In the genomic region with DNA sequence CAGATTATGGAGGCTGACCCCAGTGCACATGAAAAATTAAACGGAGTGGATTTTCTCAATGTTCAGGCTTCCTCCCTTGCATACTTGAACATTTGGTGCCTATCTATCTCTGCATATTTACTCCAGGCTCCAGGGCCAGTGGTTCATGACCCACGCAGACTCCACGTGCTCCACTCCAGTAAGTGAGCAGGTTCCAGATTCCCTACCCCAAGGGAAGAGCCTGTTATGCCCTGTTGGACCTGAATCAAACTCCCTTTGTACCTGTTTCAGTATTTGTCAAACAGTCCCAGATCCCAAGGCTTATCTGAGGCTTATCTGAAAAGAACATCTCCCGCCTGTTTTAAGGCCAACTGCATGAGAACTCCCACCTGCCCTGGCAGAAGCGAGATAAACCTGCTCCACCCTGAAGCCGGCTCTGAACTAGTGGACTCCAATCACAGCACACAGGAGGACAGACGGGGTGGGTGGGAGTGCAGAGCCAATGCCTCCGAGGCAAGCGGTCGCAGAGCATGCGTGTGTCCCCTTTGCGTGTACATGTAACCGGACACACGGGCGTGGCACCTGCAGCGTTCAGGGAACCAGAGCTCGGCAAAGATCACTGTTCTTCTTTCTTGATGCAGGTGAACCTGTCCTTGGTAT, we compare ENCODE assay signal across 23 cellular contexts. TPM values are rescaled to one million over a fixed set of nuclear protein-coding genes. Genes with fewer than 3 reads are reported as not detected.
DNase-seq lines count a peak whose midpoint lies in the region; ATAC-seq and TF ChIP-seq lines count a peak whose summit lies in the region.
"Had no signal": no experiment of that assay in that cellular context is flagged by ENCODE, and none has a peak within 500 bp of the region (broad histone marks: within the 10 kb centered on the region; RNA-seq: fewer than 3 reads in every experiment).

No MANE protein-coding gene starts in this region.

- no peak for ATAC-seq in central memory CD8-positive, alpha-beta T cell (replicated peaks; ENCODE audit: extremely low read depth, poor library complexity, severe bottlenecking)
- no peak for ATAC-seq in GM18867 (IDR thresholded peaks at IDR 0.05; ENCODE audit: unreplicated experiment)
- no peak for ATAC-seq in activated CD8-positive, alpha-beta T cell treated with anti-CD3 and anti-CD28 coated beads, Interleukin-2, amount 10 ng/mL, durations not matched to agents 7 days and 5 days

- peak overlapping the region; percentile 64 for H3K27ac Mint-ChIP-seq in central memory CD8-positive, alpha-beta T cell (ENCODE audit: low read depth)
- peak overlapping the region; percentile 51 to 87 (median 68) for H3K27ac Mint-ChIP-seq in nephron
- H3K27ac Mint-ChIP-seq in activated CD8-positive, alpha-beta T cell treated with anti-CD3 and anti-CD28 coated beads, Interleukin-2, amount 10 ng/mL, durations not matched to agents 7 days and 5 days = no peak overlapping the region
- H3K27ac Mint-ChIP-seq: activated naive CD8-positive, alpha-beta T cell treated with anti-CD3 and anti-CD28 coated beads, Interleukin-2, amount 10 ng/mL, durations not matched to agents 7 days and 5 days; activated T-helper 1 cell treated with anti-CD3 and anti-CD28 coated beads, Interleukin-12 subunit alpha, Interleukin-12 subunit beta, Interleukin-2, Interleukin-4 antibody, amounts not matched to agents 30 ng/mL and 10 ng/mL and 1 ng/mL, durations not matched to agents 14 hours and 24 hours and 36 hours had no signal

- peaks cover 6% of the 10 kb centered on the region for H3K4me1 ChIP-seq in prostate gland (replicated peaks)

- no peak overlapping the region for H3K4me3 ChIP-seq in prostate gland
- H3K4me3 ChIP-seq: heart right ventricle, lung, vagina had no signal

- CTCF ChIA-PET in activated CD8-positive, alpha-beta T cell treated with anti-CD3 and anti-CD28 coated beads, Interleukin-2, amount 10 ng/mL, durations not matched to agents 7 days and 5 days (lab: Charles Lee) = no interaction called here

- H3K4me1 Mint-ChIP-seq in central memory CD8-positive, alpha-beta T cell = peaks cover 16% of the 10 kb centered on the region
- peaks cover 5% of the 10 kb centered on the region for H3K4me1 Mint-ChIP-seq in nephron
- H3K4me1 Mint-ChIP-seq in activated CD8-positive, alpha-beta T cell treated with anti-CD3 and anti-CD28 coated beads, Interleukin-2, amount 10 ng/mL, durations not matched to agents 7 days and 5 days (ENCODE audit: low read depth) = peaks cover 7% of the 10 kb centered on the region

- 36% methylated on average over 17 of the region's 17 CpGs for WGBS in prostate gland

- H3K4me3 Mint-ChIP-seq in central memory CD8-positive, alpha-beta T cell = no peak overlapping the region
- peak overlapping the region in 2 of 3 experiments; percentile 48 to 63 for H3K4me3 Mint-ChIP-seq in nephron
- H3K4me3 Mint-ChIP-seq in activated CD8-positive, alpha-beta T cell treated with anti-CD3 and anti-CD28 coated beads, Interleukin-2, amount 10 ng/mL, durations not matched to agents 7 days and 5 days = no peak overlapping the region
- H3K4me3 Mint-ChIP-seq: activated naive CD8-positive, alpha-beta T cell treated with anti-CD3 and anti-CD28 coated beads, Interleukin-2, amount 10 ng/mL, durations not matched to agents 7 days and 5 days; activated T-helper 1 cell treated with anti-CD3 and anti-CD28 coated beads, Interleukin-12 subunit alpha, Interleukin-12 subunit beta, Interleukin-2, Interleukin-4 antibody, amounts not matched to agents 30 ng/mL and 10 ng/mL and 1 ng/mL, durations not matched to agents 14 hours and 24 hours and 36 hours; immature natural killer cell had no signal

- H3K27me3 ChIP-seq in prostate gland (replicated peaks; ENCODE audit: insufficient read depth) = no peaks in the 10 kb centered on the region
- H3K27me3 ChIP-seq: brain microvascular endothelial cell, heart right ventricle, vagina had no signal

- no peaks in the 10 kb centered on the region for H3K27me3 Mint-ChIP-seq in central memory CD8-positive, alpha-beta T cell
- no peaks in the 10 kb centered on the region for H3K27me3 Mint-ChIP-seq in nephron (ENCODE audit: low read depth)
- no peaks in the 10 kb centered on the region for H3K27me3 Mint-ChIP-seq in activated CD8-positive, alpha-beta T cell treated with anti-CD3 and anti-CD28 coated beads, Interleukin-2, amount 10 ng/mL, durations not matched to agents 7 days and 5 days (ENCODE audit: low read depth)
- H3K27me3 Mint-ChIP-seq: activated naive CD8-positive, alpha-beta T cell treated with anti-CD3 and anti-CD28 coated beads, Interleukin-2, amount 10 ng/mL, durations not matched to agents 7 days and 5 days had no signal

- no peaks in the 10 kb centered on the region for H3K36me3 ChIP-seq in prostate gland

- POLR2A ChIA-PET in activated CD8-positive, alpha-beta T cell treated with anti-CD3 and anti-CD28 coated beads, Interleukin-2, amount 10 ng/mL, durations not matched to agents 7 days and 5 days (lab: Charles Lee) = no interaction called here

- peak in 66 of 76 experiments; percentile 3 to 80 (median 54) for DNase-seq in HUDEP-2 (lab: John Stamatoyannopoulos, UW; ENCODE audit: unreplicated experiment in 76 of 76)
- no peak for DNase-seq in central memory CD8-positive, alpha-beta T cell (ENCODE audit: low spot score in 2 of 2)
- DNase-seq in activated T-cell treated with anti-CD3 and anti-CD28 coated beads, Interleukin-2, amount 50 U/mL, for 1 hour = no peak
- no peak for DNase-seq in activated CD8-positive, alpha-beta T cell treated with anti-CD3 and anti-CD28 coated beads, Interleukin-2, amount 10 ng/mL, durations not matched to agents 7 days and 5 days
- no peak for DNase-seq in prostate gland (ENCODE audit: low spot score)
- DNase-seq: activated naive CD8-positive, alpha-beta T cell treated with anti-CD3 and anti-CD28 coated beads, Interleukin-2, amount 10 ng/mL, durations not matched to agents 7 days and 5 days; brain microvascular endothelial cell; cortex of kidney; EL; heart right ventricle; immature natural killer cell; NCI-H1048; NCI-H2029; NCI-H524 treated with DMSO at 0.1 percent for 48 hours; SIG-M5 had no signal

- H3K9me3 Mint-ChIP-seq in central memory CD8-positive, alpha-beta T cell = no peaks in the 10 kb centered on the region
- no peaks in the 10 kb centered on the region for H3K9me3 Mint-ChIP-seq in nephron
- no peaks in the 10 kb centered on the region for H3K9me3 Mint-ChIP-seq in activated CD8-positive, alpha-beta T cell treated with anti-CD3 and anti-CD28 coated beads, Interleukin-2, amount 10 ng/mL, durations not matched to agents 7 days and 5 days (ENCODE audit: insufficient read depth)
- H3K9me3 Mint-ChIP-seq: activated naive CD8-positive, alpha-beta T cell treated with anti-CD3 and anti-CD28 coated beads, Interleukin-2, amount 10 ng/mL, durations not matched to agents 7 days and 5 days; activated T-helper 1 cell treated with anti-CD3 and anti-CD28 coated beads, Interleukin-12 subunit alpha, Interleukin-12 subunit beta, Interleukin-2, Interleukin-4 antibody, amounts not matched to agents 30 ng/mL and 10 ng/mL and 1 ng/mL, durations not matched to agents 14 hours and 24 hours and 36 hours; immature natural killer cell had no signal

- TF ChIP-seq CTCF in C4-2B (conservative IDR thresholded peaks at IDR 0.05) (no peak), nephron (IDR thresholded peaks at IDR 0.05; ENCODE audit: unreplicated experiment in 3 of 3) (no peak), prostate gland (IDR thresholded peaks at IDR 0.05) (no peak)

- TF ChIP-seq POLR2A in prostate gland (IDR thresholded peaks at IDR 0.05) = no peak

- peaks cover 8% of the 10 kb centered on the region for H3K36me3 Mint-ChIP-seq in central memory CD8-positive, alpha-beta T cell (ENCODE audit: insufficient read depth)
- peaks cover 26% of the 10 kb centered on the region for H3K36me3 Mint-ChIP-seq in nephron (ENCODE audit: low read depth)
- H3K36me3 Mint-ChIP-seq in activated CD8-positive, alpha-beta T cell treated with anti-CD3 and anti-CD28 coated beads, Interleukin-2, amount 10 ng/mL, durations not matched to agents 7 days and 5 days (ENCODE audit: low read depth) = peaks cover 14% of the 10 kb centered on the region
- H3K36me3 Mint-ChIP-seq: activated naive CD8-positive, alpha-beta T cell treated with anti-CD3 and anti-CD28 coated beads, Interleukin-2, amount 10 ng/mL, durations not matched to agents 7 days and 5 days had no signal

- H3K27ac ChIP-seq in C4-2B = peak overlapping the region; percentile 92
- no peak overlapping the region for H3K27ac ChIP-seq in prostate gland
- H3K27ac ChIP-seq: brain microvascular endothelial cell, vagina had no signal

- no peaks in the 10 kb centered on the region for H3K9me3 ChIP-seq in prostate gland
- H3K9me3 ChIP-seq: vagina had no signal

- intact Hi-C loops in prostate gland (cut with DNase I) = no loop called here

RNA-seq across cellular contexts. Expression of gene FUOM, which starts 2.3 kb away (rescaled TPM):
- total RNA-seq in activated CD8-positive, alpha-beta T cell treated with anti-CD3 and anti-CD28 coated beads, Interleukin-2, amount 10 ng/mL, durations not matched to agents 7 days and 5 days = 10 to 100 TPM; 12.4 to 13.4 TPM
- 10 to 100 TPM in 1 of 2 donors, 1 to 10 TPM in 1; 8.7 to 11.4 TPM for total RNA-seq in prostate gland

RNA-seq across cellular contexts. Expression of gene PRAP1, which starts 12.9 kb away (rescaled TPM):
- total RNA-seq in activated CD8-positive, alpha-beta T cell treated with anti-CD3 and anti-CD28 coated beads, Interleukin-2, amount 10 ng/mL, durations not matched to agents 7 days and 5 days = not detected
- 1 to 10 TPM in 1 of 2 donors, not detected in 1; 6.6 TPM for total RNA-seq in prostate gland
- total RNA-seq: activated CD8-positive, alpha-beta memory T cell treated with anti-CD3 and anti-CD28 coated beads for 36 hours; activated naive CD8-positive, alpha-beta T cell treated with anti-CD3 and anti-CD28 coated beads, Interleukin-2, amount 10 ng/mL, durations not matched to agents 7 days and 5 days; activated T-helper 1 cell treated with anti-CD3 and anti-CD28 coated beads, Interleukin-12 subunit alpha, Interleukin-12 subunit beta, Interleukin-2, Interleukin-4 antibody, amounts not matched to agents 30 ng/mL and 10 ng/mL and 1 ng/mL, durations not matched to agents 14 hours and 24 hours and 36 hours; heart right ventricle; myocyte; vagina had no signal

RNA-seq across cellular contexts. Expression of gene ECHS1, which starts 13.1 kb away (rescaled TPM):
- total RNA-seq in activated CD8-positive, alpha-beta T cell treated with anti-CD3 and anti-CD28 coated beads, Interleukin-2, amount 10 ng/mL, durations not matched to agents 7 days and 5 days = 10 to 100 TPM; 47.0 to 48.5 TPM
- total RNA-seq in prostate gland = 100 to 1,000 TPM; 112 to 126 TPM

RNA-seq across cellular contexts. Expression of gene PAOX, which starts 19.0 kb away (rescaled TPM):
- total RNA-seq in activated CD8-positive, alpha-beta T cell treated with anti-CD3 and anti-CD28 coated beads, Interleukin-2, amount 10 ng/mL, durations not matched to agents 7 days and 5 days = 1 to 10 TPM; 5.8 to 6.5 TPM
- total RNA-seq in prostate gland = 10 to 100 TPM; 17.5 to 20.2 TPM

RNA-seq across cellular contexts. Expression of gene CALY, which starts 23.4 kb away (rescaled TPM):
- not detected for total RNA-seq in activated CD8-positive, alpha-beta T cell treated with anti-CD3 and anti-CD28 coated beads, Interleukin-2, amount 10 ng/mL, durations not matched to agents 7 days and 5 days
- total RNA-seq in prostate gland = 1 to 10 TPM in 1 of 2 donors, not detected in 1; 9.4 TPM
- total RNA-seq: activated CD8-positive, alpha-beta memory T cell treated with anti-CD3 and anti-CD28 coated beads for 36 hours; activated T-helper 1 cell treated with anti-CD3 and anti-CD28 coated beads, Interleukin-12 subunit alpha, Interleukin-12 subunit beta, Interleukin-2, Interleukin-4 antibody, amounts not matched to agents 30 ng/mL and 10 ng/mL and 1 ng/mL, durations not matched to agents 14 hours and 24 hours and 36 hours; lung; myocyte had no signal

Comparison
In these comparisons a context has a peak if more than half of its experiments do, and no peak if none do; other contexts are left out.
1. DNase-seq: peak in HUDEP-2 (66 of 76); none in central memory CD8-positive, alpha-beta T cell (0 of 2), activated T-cell treated with anti-CD3 and anti-CD28 coated beads, Interleukin-2, amount 50 U/mL, for 1 hour (single experiment), activated CD8-positive, alpha-beta T cell treated with anti-CD3 and anti-CD28 coated beads, Interleukin-2, amount 10 ng/mL, durations not matched to agents 7 days and 5 days (single experiment) and prostate gland (single experiment).
2. H3K4me3 Mint-ChIP-seq: peak in nephron (2 of 3); none in central memory CD8-positive, alpha-beta T cell (single experiment) and activated CD8-positive, alpha-beta T cell treated with anti-CD3 and anti-CD28 coated beads, Interleukin-2, amount 10 ng/mL, durations not matched to agents 7 days and 5 days (single experiment).